ENCODE assay signal across 21 cellular contexts in genomic region chr1:216883518-216883917, GRCh38.
DNase-seq lines count a peak whose midpoint lies in the region; ATAC-seq and TF ChIP-seq lines count a peak whose summit lies in the region.
"Had no signal": no experiment of that assay in that cellular context is flagged by ENCODE, and none has a peak within 500 bp of the region (broad histone marks: within the 10 kb centered on the region; RNA-seq: fewer than 3 reads in every experiment).

No MANE protein-coding gene starts in this region.

- TF ChIP-seq CTCF in H9 (conservative IDR thresholded peaks at IDR 0.05) (peak; percentile 49), WTC11 (IDR thresholded peaks at IDR 0.05) (no peak)

- ATAC-seq in WTC11 (peak; percentile 83), GM21390 (IDR thresholded peaks at IDR 0.05; ENCODE audit: unreplicated experiment) (no peak), GM21619 (IDR thresholded peaks at IDR 0.05; ENCODE audit: unreplicated experiment) (no peak)
- ATAC-seq: GM12878 had no signal

- no peak overlapping the region for H3K27ac ChIP-seq in H9 (ENCODE audit: insufficient read length, low read depth, low read length)
- H3K27ac ChIP-seq: HL-60 had no signal

- no peak overlapping the region for H4K91ac ChIP-seq in H9 (ENCODE audit: insufficient read length, low read depth, low read length)

- H3K4me1 ChIP-seq in H9 (ENCODE audit: insufficient read depth, low read length), result peaks cover 7% of the 10 kb centered on the region
- H3K4me1 ChIP-seq: BE2C had no signal

- peak; percentile 47 for DNase-seq in NCI-H2171 treated with DMSO at 0.1 percent for 48 hours (lab: John Stamatoyannopoulos, UW)
- no peak for DNase-seq in NCI-H2171 (lab: John Stamatoyannopoulos, UW)
- DNase-seq in H9, result no peak
- DNase-seq in WTC11 (ENCODE audit: low spot score), result no peak
- DNase-seq in iPS-NIHi7 (ENCODE audit: extremely low spot score), result peak; percentile 18
- no peak for DNase-seq in HK-2 (ENCODE audit: unreplicated experiment)
- DNase-seq: BE2C; C1 segment of cervical spinal cord; CD4-positive, CD25-positive, alpha-beta regulatory T cell; CD8-positive, alpha-beta memory T cell; COR-L47; DMS 273 treated with DMSO at 0.1 percent for 48 hours; DMS53; DND-41; EL; GOT3; HCEC 1CT had no signal

- H4K5ac ChIP-seq in H9 (ENCODE audit: insufficient read length, low read depth, low read length), result no peak overlapping the region

- no peak overlapping the region for H2AK5ac ChIP-seq in H9 (ENCODE audit: insufficient read length, low read length)

- H3K9me3 ChIP-seq in H9 (ENCODE audit: control insufficient read depth, low read depth, low read length), result no peaks in the 10 kb centered on the region
- H3K9me3 ChIP-seq: BE2C had no signal

- no peaks in the 10 kb centered on the region for H3K36me3 Mint-ChIP-seq in H9 (ENCODE audit: insufficient read depth in 1 of 3, low read depth in 3 of 3)
- no peaks in the 10 kb centered on the region for H3K36me3 Mint-ChIP-seq in WTC11
- H3K36me3 Mint-ChIP-seq: CD4-positive, CD25-positive, alpha-beta regulatory T cell; CD8-positive, alpha-beta memory T cell had no signal

- POLR2A ChIA-PET in WTC11 (lab: Charles Lee), result no interaction called here

- no peak overlapping the region for H4K8ac ChIP-seq in H9 (replicated peaks; ENCODE audit: insufficient read length, low read depth, low read length)

- no peaks in the 10 kb centered on the region for H3K79me1 ChIP-seq in H9 (ENCODE audit: insufficient read depth, low read depth, low read length, poor library complexity, severe bottlenecking)

- H3K18ac ChIP-seq in H9 (ENCODE audit: insufficient read length, low read depth, low read length), result no peak overlapping the region

- no peaks in the 10 kb centered on the region for H4K20me1 ChIP-seq in H9 (ENCODE audit: control insufficient read depth, insufficient read depth, insufficient read length)

- no peak overlapping the region for H3K4me2 ChIP-seq in H9 (ENCODE audit: insufficient read depth, insufficient read length, low read length)

- no peak overlapping the region for H3K9ac ChIP-seq in H9 (ENCODE audit: extremely low read depth, insufficient read length, low read length)

- no peak overlapping the region for H2BK5ac ChIP-seq in H9 (ENCODE audit: insufficient read length, low read length)

- CTCF ChIA-PET in WTC11 (lab: Charles Lee), result interaction anchor here (0.7 to 1.5 kb wide), 3 partner anchors 11 to 256 kb away, joined by 3 to 4 read pairs (median 3); no protein-coding TSS in a partner anchor

- no peak overlapping the region for H2BK20ac ChIP-seq in H9 (ENCODE audit: low read depth, low read length, poor library complexity, severe bottlenecking)

- H3K23ac ChIP-seq in H9 (ENCODE audit: insufficient read length, low read depth, low read length), result no peak overlapping the region

- H2BK12ac ChIP-seq in H9 (ENCODE audit: insufficient read length, low read depth, low read length), result no peak overlapping the region

- peaks cover 1 to 4% of the 10 kb centered on the region in 2 experiments; a peak in 3 of 4 replicates for H3K4me1 Mint-ChIP-seq in H9
- peaks cover 22% of the 10 kb centered on the region for H3K4me1 Mint-ChIP-seq in WTC11
- H3K4me1 Mint-ChIP-seq: CD4-positive, CD25-positive, alpha-beta regulatory T cell; CD8-positive, alpha-beta memory T cell had no signal

- H2BK120ac ChIP-seq in H9 (ENCODE audit: low read depth, low read length, poor library complexity, severe bottlenecking), result no peak overlapping the region

- H2BK15ac ChIP-seq in H9 (ENCODE audit: low read depth, low read length), result no peak overlapping the region

- H3K9me3 Mint-ChIP-seq in H9, result no peaks in the 10 kb centered on the region
- no peaks in the 10 kb centered on the region for H3K9me3 Mint-ChIP-seq in WTC11

- H3K4ac ChIP-seq in H9 (ENCODE audit: low read depth, low read length), result no peak overlapping the region

- no peak overlapping the region for H3K56ac ChIP-seq in H9 (ENCODE audit: insufficient read length, low read depth, low read length)

- no peak overlapping the region for H3K14ac ChIP-seq in H9 (ENCODE audit: insufficient read depth, low read length)

- H3K23me2 ChIP-seq in H9 (ENCODE audit: insufficient read length, low read depth, low read length, poor library complexity, severe bottlenecking), result no peaks in the 10 kb centered on the region

- H2AFZ ChIP-seq in H9 (ENCODE audit: low read length), result no peak overlapping the region

- H3K4me3 Mint-ChIP-seq in H9, result no peak overlapping the region
- no peak overlapping the region for H3K4me3 Mint-ChIP-seq in WTC11
- H3K4me3 Mint-ChIP-seq: CD4-positive, CD25-positive, alpha-beta regulatory T cell; CD8-positive, alpha-beta memory T cell had no signal

- WGBS in H9 (ENCODE audit: extremely low coverage, insufficient read length, low lambda C conversion rate), result no CpG with 5 or more reads among the region's 2 CpGs

- H3K27me3 Mint-ChIP-seq in H9 (ENCODE audit: low read depth), result no peaks in the 10 kb centered on the region
- H3K27me3 Mint-ChIP-seq in WTC11 (ENCODE audit: low read depth), result no peaks in the 10 kb centered on the region
- H3K27me3 Mint-ChIP-seq: CD4-positive, CD25-positive, alpha-beta regulatory T cell had no signal

- H3K79me2 ChIP-seq in H9 (ENCODE audit: insufficient read depth, low read length), result no peaks in the 10 kb centered on the region

- H3K27ac Mint-ChIP-seq in H9 (no peak overlapping the region), WTC11 (no peak overlapping the region)
- H3K27ac Mint-ChIP-seq: CD4-positive, CD25-positive, alpha-beta regulatory T cell; CD8-positive, alpha-beta memory T cell had no signal

- no peak overlapping the region for H3T11ph ChIP-seq in H9 (ENCODE audit: low read length)

- H3K27me3 ChIP-seq in H9 (ENCODE audit: insufficient read depth, low read length), result no peaks in the 10 kb centered on the region
- H3K27me3 ChIP-seq: BE2C had no signal

TF ChIP-seq in WTC11, 78 proteins besides CTCF, POLR2A, EP300 and RAD21 (continues in another document):
- no peak for TF ChIP-seq TCF7 (CRISPR knock-in tag; IDR thresholded peaks at IDR 0.05; ENCODE audit: low read depth)
- no peak for TF ChIP-seq OVOL2 (CRISPR knock-in tag; IDR thresholded peaks at IDR 0.05; ENCODE audit: borderline replicate concordance)
- TF ChIP-seq ZNF425 (CRISPR knock-in tag; conservative IDR thresholded peaks at IDR 0.05), result no peak
- TF ChIP-seq NR3C1 (CRISPR knock-in tag; conservative IDR thresholded peaks at IDR 0.05; ENCODE audit: low read depth), result no peak
- TF ChIP-seq, protein P1, sequence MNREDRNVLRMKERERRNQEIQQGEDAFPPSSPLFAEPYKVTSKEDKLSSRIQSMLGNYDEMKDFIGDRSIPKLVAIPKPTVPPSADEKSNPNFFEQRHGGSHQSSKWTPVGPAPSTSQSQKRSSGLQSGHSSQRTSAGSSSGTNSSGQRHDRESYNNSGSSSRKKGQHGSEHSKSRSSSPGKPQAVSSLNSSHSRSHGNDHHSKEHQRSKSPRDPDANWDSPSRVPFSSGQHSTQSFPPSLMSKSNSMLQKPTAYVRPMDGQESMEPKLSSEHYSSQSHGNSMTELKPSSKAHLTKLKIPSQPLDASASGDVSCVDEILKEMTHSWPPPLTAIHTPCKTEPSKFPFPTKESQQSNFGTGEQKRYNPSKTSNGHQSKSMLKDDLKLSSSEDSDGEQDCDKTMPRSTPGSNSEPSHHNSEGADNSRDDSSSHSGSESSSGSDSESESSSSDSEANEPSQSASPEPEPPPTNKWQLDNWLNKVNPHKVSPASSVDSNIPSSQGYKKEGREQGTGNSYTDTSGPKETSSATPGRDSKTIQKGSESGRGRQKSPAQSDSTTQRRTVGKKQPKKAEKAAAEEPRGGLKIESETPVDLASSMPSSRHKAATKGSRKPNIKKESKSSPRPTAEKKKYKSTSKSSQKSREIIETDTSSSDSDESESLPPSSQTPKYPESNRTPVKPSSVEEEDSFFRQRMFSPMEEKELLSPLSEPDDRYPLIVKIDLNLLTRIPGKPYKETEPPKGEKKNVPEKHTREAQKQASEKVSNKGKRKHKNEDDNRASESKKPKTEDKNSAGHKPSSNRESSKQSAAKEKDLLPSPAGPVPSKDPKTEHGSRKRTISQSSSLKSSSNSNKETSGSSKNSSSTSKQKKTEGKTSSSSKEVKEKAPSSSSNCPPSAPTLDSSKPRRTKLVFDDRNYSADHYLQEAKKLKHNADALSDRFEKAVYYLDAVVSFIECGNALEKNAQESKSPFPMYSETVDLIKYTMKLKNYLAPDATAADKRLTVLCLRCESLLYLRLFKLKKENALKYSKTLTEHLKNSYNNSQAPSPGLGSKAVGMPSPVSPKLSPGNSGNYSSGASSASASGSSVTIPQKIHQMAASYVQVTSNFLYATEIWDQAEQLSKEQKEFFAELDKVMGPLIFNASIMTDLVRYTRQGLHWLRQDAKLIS (CRISPR knock-in tag; IDR thresholded peaks at IDR 0.05; ENCODE audit: borderline replicate concordance), result no peak
- TF ChIP-seq HMGA2 (CRISPR knock-in tag; IDR thresholded peaks at IDR 0.05), result no peak

Comparison
In these comparisons a context has a peak if more than half of its experiments do, and no peak if none do; other contexts are left out.
1. DNase-seq: peak in NCI-H2171 treated with DMSO at 0.1 percent for 48 hours (single experiment) and iPS-NIHi7 (single experiment); none in NCI-H2171 (single experiment), H9 (single experiment), WTC11 (single experiment) and HK-2 (single experiment).